ENCODE assay signal across 16 cellular contexts in genomic region chr22:17581631-17582030, GRCh38. TPM values are rescaled to one million over a fixed set of nuclear protein-coding genes. Genes with fewer than 3 reads are reported as not detected.
A peak's percentile ranks its signal among the peaks of the same experiment; 100 is the strongest.
DNase-seq lines count a peak whose midpoint lies in the region; ATAC-seq and TF ChIP-seq lines count a peak whose summit lies in the region.
"Had no signal": no experiment of that assay in that cellular context is flagged by ENCODE, and none has a peak within 500 bp of the region (broad histone marks: within the 10 kb centered on the region; RNA-seq: fewer than 3 reads in every experiment).

No MANE protein-coding gene starts in this region.

- no peak overlapping the region for H2BK5ac ChIP-seq in mesendoderm (ENCODE audit: low read length)

- no peak overlapping the region for H3K4ac ChIP-seq in mesendoderm (ENCODE audit: low read depth, low read length)

- H3K9ac ChIP-seq in mesendoderm (ENCODE audit: low read length): no peak overlapping the region
- H3K9ac ChIP-seq: BLaER1 treated with 17β-estradiol and CSF1 and Interleukin-3, amounts not matched to agents 10 nM and 100 nM; GM23248 had no signal

- H3K56ac ChIP-seq in mesendoderm (ENCODE audit: low read length): no peak overlapping the region

- no peak overlapping the region for H3K27ac Mint-ChIP-seq in natural killer cell
- H3K27ac Mint-ChIP-seq: CD4-positive, CD25-positive, alpha-beta regulatory T cell had no signal

- intact Hi-C loops in left lung (cut with DNase I): no loop called here
- intact Hi-C loops in natural killer cell (cut with micrococcal nuclease): no loop called here

- H2BK120ac ChIP-seq in mesendoderm (ENCODE audit: low read depth, low read length): no peak overlapping the region

- no peaks in the 10 kb centered on the region for H3K9me3 Mint-ChIP-seq in natural killer cell
- H3K9me3 Mint-ChIP-seq: CD4-positive, CD25-positive, alpha-beta regulatory T cell had no signal

- peaks cover 0 to 3% of the 10 kb centered on the region in 2 donors for H3K27me3 Mint-ChIP-seq in natural killer cell (ENCODE audit: low read depth in 2 of 2)
- H3K27me3 Mint-ChIP-seq: CD4-positive, CD25-positive, alpha-beta regulatory T cell had no signal

- no peak overlapping the region for H3K18ac ChIP-seq in mesendoderm (ENCODE audit: low read length)

- no peak overlapping the region for H3K4me3 ChIP-seq in left lung
- H3K4me3 ChIP-seq in mesendoderm (ENCODE audit: low read length): no peak overlapping the region
- H3K4me3 ChIP-seq: BLaER1 treated with 17β-estradiol and CSF1 and Interleukin-3, amounts not matched to agents 10 nM and 100 nM; GM23248; HAP-1 had no signal

- H3K27ac ChIP-seq in angular gyrus (ENCODE audit: low read depth, low read length) (peak overlapping the region; percentile 48), layer of hippocampus (ENCODE audit: low read depth, low read length) (peak overlapping the region; percentile 52), substantia nigra (ENCODE audit: low read depth, low read length, poor library complexity, severe bottlenecking) (peak overlapping the region; percentile 21), left lung (no peak overlapping the region), mesendoderm (ENCODE audit: low read depth, low read length) (no peak overlapping the region)
- H3K27ac ChIP-seq: BLaER1 treated with 17β-estradiol and CSF1 and Interleukin-3, amounts not matched to agents 10 nM and 100 nM; GM23248 had no signal

- H3K4me1 ChIP-seq in left lung: no peaks in the 10 kb centered on the region
- H3K4me1 ChIP-seq in mesendoderm (ENCODE audit: control insufficient read depth, low read depth, low read length): peaks cover 3% of the 10 kb centered on the region
- H3K4me1 ChIP-seq: HAP-1 had no signal

- H3K36me3 ChIP-seq in left lung (no peaks in the 10 kb centered on the region), mesendoderm (ENCODE audit: control insufficient read depth, insufficient read depth, low read length) (no peaks in the 10 kb centered on the region)
- H3K36me3 ChIP-seq: BLaER1 treated with 17β-estradiol and CSF1 and Interleukin-3, amounts not matched to agents 10 nM and 100 nM; HAP-1 had no signal

- no peaks in the 10 kb centered on the region for H3K36me3 Mint-ChIP-seq in natural killer cell
- H3K36me3 Mint-ChIP-seq: CD4-positive, CD25-positive, alpha-beta regulatory T cell had no signal

- H3K9me3 ChIP-seq in left lung: no peaks in the 10 kb centered on the region
- H3K9me3 ChIP-seq: BLaER1 treated with 17β-estradiol and CSF1 and Interleukin-3, amounts not matched to agents 10 nM and 100 nM; HAP-1 had no signal

- H3K79me1 ChIP-seq in mesendoderm (ENCODE audit: low read length): no peaks in the 10 kb centered on the region

- no peak overlapping the region for H3K4me3 Mint-ChIP-seq in natural killer cell

- H4K5ac ChIP-seq in mesendoderm (ENCODE audit: low read length): no peak overlapping the region

- no peak overlapping the region for H3K23ac ChIP-seq in mesendoderm (ENCODE audit: low read length)

- ATAC-seq in left lung (no peak), GM21786 (IDR thresholded peaks at IDR 0.05; ENCODE audit: unreplicated experiment) (no peak), natural killer cell (no peak)

- H3K79me2 ChIP-seq in mesendoderm (ENCODE audit: control insufficient read depth, insufficient read depth, low read length): no peaks in the 10 kb centered on the region

- H2BK15ac ChIP-seq in mesendoderm (replicated peaks; ENCODE audit: low read depth): no peak overlapping the region

- no peak overlapping the region for H3K4me2 ChIP-seq in mesendoderm (ENCODE audit: low read length)

- in situ Hi-C loops in GM13976 (cut with MboI; ENCODE audit: low sequenced_read_pairs, unreplicated experiment): no loop called here

- H4K8ac ChIP-seq in mesendoderm (ENCODE audit: low read depth, low read length): no peak overlapping the region

- H3K27me3 ChIP-seq in layer of hippocampus (ENCODE audit: control insufficient read depth, insufficient read depth, low read length) (no peaks in the 10 kb centered on the region), left lung (no peaks in the 10 kb centered on the region), mesendoderm (ENCODE audit: insufficient read depth, low read length, poor library complexity) (no peaks in the 10 kb centered on the region)
- H3K27me3 ChIP-seq: BLaER1 treated with 17β-estradiol and CSF1 and Interleukin-3, amounts not matched to agents 10 nM and 100 nM had no signal

- WGBS in mesendoderm (ENCODE audit: extremely low coverage, insufficient coverage, low lambda C conversion rate): no CpG with 5 or more reads among the region's 17 CpGs

- TF ChIP-seq CTCF in GM13976 (IDR thresholded peaks at IDR 0.05; ENCODE audit: borderline replicate concordance, control extremely low read depth, extremely low read depth, insufficient read depth, missing control alignments) (no peak), left lung (IDR thresholded peaks at IDR 0.05) (no peak), natural killer cell (IDR thresholded peaks at IDR 0.05) (no peak)

- no peaks in the 10 kb centered on the region for H3K4me1 Mint-ChIP-seq in natural killer cell
- H3K4me1 Mint-ChIP-seq: CD4-positive, CD25-positive, alpha-beta regulatory T cell had no signal

- DNase-seq in GM13976 (ENCODE audit: low spot score): peak; percentile 21
- no peak for DNase-seq in substantia nigra (lab: John Stamatoyannopoulos, UW)
- no peak for DNase-seq in left lung
- no peak for DNase-seq in natural killer cell
- DNase-seq in mesendoderm: no peak
- DNase-seq: 8988T; AML-193; CD4-positive, CD25-positive, alpha-beta regulatory T cell; DMS53; GF-D8; GM23248 had no signal

- no peak overlapping the region for H2AK5ac ChIP-seq in mesendoderm (ENCODE audit: low read length)

RNA-seq across cellular contexts. Expression of gene SLC25A18, which starts 18.3 kb away (rescaled TPM):
- total RNA-seq in left lung: under 1 TPM; 0.26 to 0.50 TPM
- not detected for total RNA-seq in natural killer cell
- 0.65 TPM for polyA plus RNA-seq in mesendoderm (2013, experiment 1 of 2)
- 0.63 TPM for polyA plus RNA-seq in mesendoderm (2013, experiment 2 of 2)
- total RNA-seq: CD4-positive, CD25-positive, alpha-beta regulatory T cell; GM23248 had no signal
- polyA plus RNA-seq: GM23248 had no signal

RNA-seq across cellular contexts. Expression of gene ATP6V1E1, which starts 46.9 kb away (rescaled TPM):
- 100 to 1,000 TPM; 140 TPM for total RNA-seq in left lung
- total RNA-seq in natural killer cell: 10 to 100 TPM; 75.8 to 79.8 (median 76.4) TPM
- polyA plus RNA-seq in mesendoderm (2013, experiment 1 of 2): 99.2 TPM
- polyA plus RNA-seq in mesendoderm (2013, experiment 2 of 2): 97.1 TPM

RNA-seq across cellular contexts. Expression of gene BCL2L13, which starts 56.9 kb away (rescaled TPM):
- total RNA-seq in left lung (10 to 100 TPM; 37.8 to 38.9 TPM), natural killer cell (10 to 100 TPM; 19.1 to 28.7 (median 23.3) TPM)
- 21.5 TPM for polyA plus RNA-seq in mesendoderm (2013, experiment 1 of 2)
- polyA plus RNA-seq in mesendoderm (2013, experiment 2 of 2): 21.3 TPM

Comparison
In these comparisons a context has a peak if more than half of its experiments do, and no peak if none do; other contexts are left out.
1. H3K27ac ChIP-seq: peak in angular gyrus (single experiment), layer of hippocampus (single experiment) and substantia nigra (single experiment); none in left lung (0 of 2) and mesendoderm (single experiment).